In genomic region chr10:3389093-3389492, GRCh38 we compare ENCODE assay signal across 24 cellular contexts.
DNase-seq lines count a peak whose midpoint lies in the region; ATAC-seq and TF ChIP-seq lines count a peak whose summit lies in the region.
"Had no signal": no experiment of that assay in that cellular context is flagged by ENCODE, and none has a peak within 500 bp of the region (broad histone marks: within the 10 kb centered on the region; RNA-seq: fewer than 3 reads in every experiment).

No MANE protein-coding gene starts in this region.

- TF ChIP-seq CTCF in fibroblast of villous mesenchyme (IDR thresholded peaks at IDR 0.05; ENCODE audit: insufficient read depth, low read depth, low read length) (no peak), HFFc6 (IDR thresholded peaks at IDR 0.05) (no peak)

- H3K27ac Mint-ChIP-seq in HFFc6: no peak overlapping the region
- H3K27ac Mint-ChIP-seq: CD4-positive, alpha-beta memory T cell had no signal

- peaks cover 11% of the 10 kb centered on the region for H3K27me3 Mint-ChIP-seq in HFFc6 (ENCODE audit: insufficient read depth)

- no peak for ATAC-seq in GM18873 (IDR thresholded peaks at IDR 0.05; ENCODE audit: low FRiP score, unreplicated experiment)
- ATAC-seq: GM12878, Right ventricle myocardium inferior had no signal

- DNase-seq in NCI-H2171 treated with DMSO at 0.1 percent for 48 hours (lab: John Stamatoyannopoulos, UW) (peak; percentile 5), NCI-H2171 (lab: John Stamatoyannopoulos, UW) (no peak), fibroblast of villous mesenchyme (ENCODE audit: low read depth) (peak; percentile 67), occipital lobe (lab: John Stamatoyannopoulos, UW) (peak; percentile 9), hepatic stellate cell (ENCODE audit: low spot score) (no peak), HFFc6 (no peak)
- DNase-seq in activated CD4-positive, alpha-beta T cell treated with anti-CD3 and anti-CD28 coated beads, Interleukin-2, amount 50 U/mL, for 1 hour: no peak
- DNase-seq: ACHN; Caco-2; CD4-positive, alpha-beta memory T cell; DND-41; KBM-7; MM.1S; NCI-H1048; NCI-H1436; NCI-H187 treated with DMSO at 0.1 percent for 48 hours; NCI-H2107; NCI-H345; OCI-M1 had no signal

- H3K4me3 Mint-ChIP-seq in HFFc6: no peak overlapping the region
- H3K4me3 Mint-ChIP-seq: CD4-positive, alpha-beta memory T cell had no signal

- H3K36me3 Mint-ChIP-seq in HFFc6 (ENCODE audit: low read depth): peaks cover 14% of the 10 kb centered on the region

- H3K4me3 ChIP-seq in fibroblast of villous mesenchyme (ENCODE audit: low read depth, low read length): no peak overlapping the region
- H3K4me3 ChIP-seq: BLaER1 treated with 17β-estradiol and CSF1 and Interleukin-3, amounts not matched to agents 10 nM and 100 nM; GM12878; SJSA1 had no signal

- H3K4me1 Mint-ChIP-seq in HFFc6 (ENCODE audit: low read depth): peaks cover 24% of the 10 kb centered on the region
- H3K4me1 Mint-ChIP-seq: CD4-positive, alpha-beta memory T cell had no signal

- H3K9me3 Mint-ChIP-seq in HFFc6: peaks cover 13% of the 10 kb centered on the region

Comparison
In these comparisons a context has a peak if more than half of its experiments do, and no peak if none do; other contexts are left out.
1. DNase-seq: peak in NCI-H2171 treated with DMSO at 0.1 percent for 48 hours (single experiment), fibroblast of villous mesenchyme (single experiment) and occipital lobe (single experiment); none in NCI-H2171 (single experiment), hepatic stellate cell (single experiment), activated CD4-positive, alpha-beta T cell treated with anti-CD3 and anti-CD28 coated beads, Interleukin-2, amount 50 U/mL, for 1 hour (single experiment) and HFFc6 (single experiment).